In the genomic region with DNA sequence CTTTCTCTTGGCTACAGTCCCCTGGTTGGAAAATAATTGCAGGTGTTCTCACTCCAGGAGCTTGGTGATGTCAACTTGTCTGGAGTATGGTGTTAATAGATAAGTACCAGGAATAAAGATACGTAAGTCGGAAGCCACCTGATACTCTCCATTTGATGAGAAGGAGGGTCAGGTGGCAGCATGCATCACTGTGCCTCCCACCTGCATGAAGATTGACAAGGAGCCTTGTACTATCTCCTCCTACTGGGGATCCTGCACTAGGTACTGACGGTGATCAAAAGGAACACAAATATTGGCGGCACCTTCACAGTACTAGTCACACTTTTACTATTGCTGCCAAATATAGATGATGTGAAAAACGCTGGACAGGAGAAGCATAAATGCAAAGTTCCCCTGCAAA, we compare ENCODE assay signal across 23 cellular contexts. TPM values are rescaled to one million over a fixed set of nuclear protein-coding genes. Genes with fewer than 3 reads are reported as not detected.
A peak's percentile ranks its signal among the peaks of the same experiment; 100 is the strongest.
DNase-seq lines count a peak whose midpoint lies in the region; ATAC-seq and TF ChIP-seq lines count a peak whose summit lies in the region.
"Had no signal": no experiment of that assay in that cellular context is flagged by ENCODE, and none has a peak within 500 bp of the region (broad histone marks: within the 10 kb centered on the region; RNA-seq: fewer than 3 reads in every experiment).

No MANE protein-coding gene starts in this region.

- H3K27ac ChIP-seq in GM23338 (ENCODE audit: low read depth), result no peak overlapping the region
- H3K27ac ChIP-seq: A549, BLaER1, GM23248, PC-9 had no signal

- no peaks in the 10 kb centered on the region for H3K36me3 ChIP-seq in GM23338 (ENCODE audit: insufficient read depth)
- H3K36me3 ChIP-seq: BLaER1, HAP-1 had no signal

- H3K9me2 ChIP-seq in GM23338 (ENCODE audit: insufficient read depth), result no peaks in the 10 kb centered on the region

- no peak overlapping the region for H2AFZ ChIP-seq in GM23338
- H2AFZ ChIP-seq: GM23248, PC-9 had no signal

- H4K20me1 ChIP-seq in GM23338 (replicated peaks; ENCODE audit: insufficient read depth), result no peaks in the 10 kb centered on the region
- H4K20me1 ChIP-seq: BLaER1 had no signal

- H3K27me3 ChIP-seq in GM23338 (ENCODE audit: insufficient read depth), result no peaks in the 10 kb centered on the region
- H3K27me3 ChIP-seq: BLaER1 had no signal

- H3K27ac Mint-ChIP-seq in GM23338 (no peak overlapping the region), immature natural killer cell (no peak overlapping the region)
- H3K27ac Mint-ChIP-seq: CD4-positive, alpha-beta T cell; T-helper 1 cell treated with Interleukin-12 subunit alpha and Interleukin-12 subunit beta and Interleukin-4 antibody, amounts not matched to agents 30 μg/mL and 1 μg/mL, for 36 hours had no signal

- 0 out of 3 replicates have a peak, but pooled peaks have one; percentile 38 for ATAC-seq in GM23338
- ATAC-seq in esophagus mucosa, result no peak
- ATAC-seq: A549 had no signal

- H3K36me3 Mint-ChIP-seq in GM23338 (ENCODE audit: low read depth) (peaks cover 2% of the 10 kb centered on the region; the same call in 1 of the 3 replicates), immature natural killer cell (no peaks in the 10 kb centered on the region)

- H3K4me3 ChIP-seq in GM23338, result no peak overlapping the region
- H3K4me3 ChIP-seq: A549, BLaER1, GM23248, HAP-1, PC-9 had no signal

- peaks cover 5% of the 10 kb centered on the region; the same call in 1 of the 3 replicates for H3K9me3 Mint-ChIP-seq in GM23338
- peaks cover 2 to 25% (median 12%) of the 10 kb centered on the region in 6 donors for H3K9me3 Mint-ChIP-seq in immature natural killer cell

- TF ChIP-seq CTCF in GM23338 (conservative IDR thresholded peaks at IDR 0.05; ENCODE audit: low read depth in 2 of 2), result no peak

- no peak overlapping the region for H3K4me2 ChIP-seq in GM23338
- H3K4me2 ChIP-seq: A549, BLaER1, PC-9 had no signal

- DNase-seq in DMS79 (lab: John Stamatoyannopoulos, UW), result peak; percentile 11
- DNase-seq in GM23338 (ENCODE audit: low spot score), result peak; percentile 2
- DNase-seq in NCI-H510A treated with DMSO at 0.1 percent for 48 hours (lab: John Stamatoyannopoulos, UW), result peak; percentile 45
- DNase-seq in left kidney (ENCODE audit: low read depth, low spot score), result peak; percentile 11
- DNase-seq in hepatic stellate cell (ENCODE audit: low spot score), result no peak
- DNase-seq in immature natural killer cell, result no peak
- DNase-seq: CD4-positive, alpha-beta T cell; COR-L47; DND-41; GM23248; Karpas-422; MV-4-11; NCI-H1105 treated with DMSO at 0.1 percent for 48 hours; NCI-H187; PC-9; RPMI8226; SHP77 had no signal

- no peaks in the 10 kb centered on the region for H3K79me2 ChIP-seq in GM23338 (replicated peaks; ENCODE audit: insufficient read depth)

- no peaks in the 10 kb centered on the region for H3K4me1 ChIP-seq in GM23338 (ENCODE audit: insufficient read depth)
- H3K4me1 ChIP-seq: A549, BLaER1, HAP-1 had no signal

- H3K27me3 Mint-ChIP-seq in GM23338 (ENCODE audit: insufficient read depth, low read depth, poor library complexity), result peaks cover 12% of the 10 kb centered on the region
- H3K27me3 Mint-ChIP-seq in immature natural killer cell (ENCODE audit: low read depth in 3 of 3), result peaks cover 0 to 2% (median 0%) of the 10 kb centered on the region in 3 donors
- H3K27me3 Mint-ChIP-seq: CD4-positive, alpha-beta T cell had no signal

- no peaks in the 10 kb centered on the region for H3F3A ChIP-seq in GM23338 (replicated peaks; ENCODE audit: low read depth)

- no peak overlapping the region for H3K4me3 Mint-ChIP-seq in GM23338
- H3K4me3 Mint-ChIP-seq in immature natural killer cell, result no peak overlapping the region
- H3K4me3 Mint-ChIP-seq: CD4-positive, alpha-beta T cell; T-helper 1 cell treated with Interleukin-12 subunit alpha and Interleukin-12 subunit beta and Interleukin-4 antibody, amounts not matched to agents 30 μg/mL and 1 μg/mL, for 36 hours had no signal

- H3K4me1 Mint-ChIP-seq in GM23338, result peaks cover 10% of the 10 kb centered on the region; the same call in 2 of the 3 replicates
- H3K4me1 Mint-ChIP-seq in immature natural killer cell, result no peaks in the 10 kb centered on the region

TF ChIP-seq in GM23338, 12 proteins besides CTCF, POLR2A, EP300 and RAD21 (continues in another document):
- no peak for TF ChIP-seq ETS1 (IDR thresholded peaks at IDR 0.05)
- TF ChIP-seq JUNB (IDR thresholded peaks at IDR 0.05; ENCODE audit: unreplicated experiment), result no peak
- TF ChIP-seq POLR2AphosphoS5 (IDR thresholded peaks at IDR 0.05; ENCODE audit: low read depth), result no peak
- TF ChIP-seq NANOG (IDR thresholded peaks at IDR 0.05; ENCODE audit: borderline replicate concordance), result no peak
- no peak for TF ChIP-seq ZNF114 (CRISPR knock-in tag; IDR thresholded peaks at IDR 0.05)
- no peak for TF ChIP-seq EZH2phosphoT487 (IDR thresholded peaks at IDR 0.05; ENCODE audit: unreplicated experiment)
- TF ChIP-seq CREB1 (CRISPR knock-in tag; IDR thresholded peaks at IDR 0.05; ENCODE audit: low read depth), result no peak
- TF ChIP-seq, protein P1, sequence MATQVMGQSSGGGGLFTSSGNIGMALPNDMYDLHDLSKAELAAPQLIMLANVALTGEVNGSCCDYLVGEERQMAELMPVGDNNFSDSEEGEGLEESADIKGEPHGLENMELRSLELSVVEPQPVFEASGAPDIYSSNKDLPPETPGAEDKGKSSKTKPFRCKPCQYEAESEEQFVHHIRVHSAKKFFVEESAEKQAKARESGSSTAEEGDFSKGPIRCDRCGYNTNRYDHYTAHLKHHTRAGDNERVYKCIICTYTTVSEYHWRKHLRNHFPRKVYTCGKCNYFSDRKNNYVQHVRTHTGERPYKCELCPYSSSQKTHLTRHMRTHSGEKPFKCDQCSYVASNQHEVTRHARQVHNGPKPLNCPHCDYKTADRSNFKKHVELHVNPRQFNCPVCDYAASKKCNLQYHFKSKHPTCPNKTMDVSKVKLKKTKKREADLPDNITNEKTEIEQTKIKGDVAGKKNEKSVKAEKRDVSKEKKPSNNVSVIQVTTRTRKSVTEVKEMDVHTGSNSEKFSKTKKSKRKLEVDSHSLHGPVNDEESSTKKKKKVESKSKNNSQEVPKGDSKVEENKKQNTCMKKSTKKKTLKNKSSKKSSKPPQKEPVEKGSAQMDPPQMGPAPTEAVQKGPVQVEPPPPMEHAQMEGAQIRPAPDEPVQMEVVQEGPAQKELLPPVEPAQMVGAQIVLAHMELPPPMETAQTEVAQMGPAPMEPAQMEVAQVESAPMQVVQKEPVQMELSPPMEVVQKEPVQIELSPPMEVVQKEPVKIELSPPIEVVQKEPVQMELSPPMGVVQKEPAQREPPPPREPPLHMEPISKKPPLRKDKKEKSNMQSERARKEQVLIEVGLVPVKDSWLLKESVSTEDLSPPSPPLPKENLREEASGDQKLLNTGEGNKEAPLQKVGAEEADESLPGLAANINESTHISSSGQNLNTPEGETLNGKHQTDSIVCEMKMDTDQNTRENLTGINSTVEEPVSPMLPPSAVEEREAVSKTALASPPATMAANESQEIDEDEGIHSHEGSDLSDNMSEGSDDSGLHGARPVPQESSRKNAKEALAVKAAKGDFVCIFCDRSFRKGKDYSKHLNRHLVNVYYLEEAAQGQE (IDR thresholded peaks at IDR 0.05; ENCODE audit: unreplicated experiment), result no peak
- TF ChIP-seq ZNF331 (CRISPR knock-in tag; IDR thresholded peaks at IDR 0.05; ENCODE audit: low read depth), result no peak
- no peak for TF ChIP-seq STAT1 (IDR thresholded peaks at IDR 0.05; ENCODE audit: unreplicated experiment)

RNA-seq across cellular contexts. Expression of gene GABRB3, which starts 32.6 kb away (rescaled TPM):
- total RNA-seq in GM23338 (2014; rRNA removed; shearing (Covaris generic)), result 119 and 131 TPM in 2 replicates
- polyA plus RNA-seq in GM23338 (2016; fragmentation: Nextera tagmentation; extraction: Ambion mirVana) (46.8 and 56.5 TPM in 2 replicates), immature natural killer cell (not detected)
- 0.52 TPM for total RNA-seq in esophagus mucosa
- total RNA-seq: CD4-positive, alpha-beta T cell; GM23248; M059J had no signal

Comparison
In these comparisons a context has a peak if more than half of its experiments do, and no peak if none do; other contexts are left out.
1. DNase-seq: peak in DMS79 (single experiment), GM23338 (single experiment), NCI-H510A treated with DMSO at 0.1 percent for 48 hours (single experiment) and left kidney (single experiment); none in hepatic stellate cell (single experiment) and immature natural killer cell (0 of 3).
2. RNA of gene GABRB3, which starts 32.6 kb away (total RNA-seq): 119 to 131 TPM in GM23338; 0.52 TPM in esophagus mucosa (single experiment); every median in the first group is over 10 times any median in the second.